ENCODE assay signal across 8 cellular contexts in the genomic region with DNA sequence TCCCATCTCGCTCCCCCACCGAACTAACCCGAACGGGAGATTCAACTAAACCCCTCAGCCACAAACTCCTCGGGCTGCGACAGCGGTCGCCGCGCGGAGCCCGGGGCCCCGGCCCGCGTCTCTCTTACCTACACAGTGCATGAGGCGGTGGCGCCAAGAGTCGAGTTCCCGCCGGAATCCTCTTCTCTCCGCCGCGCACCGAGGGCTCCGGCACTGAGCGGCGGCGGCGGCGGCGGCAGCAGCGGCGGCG. TPM values are rescaled to one million over a fixed set of nuclear protein-coding genes. Genes with fewer than 3 reads are reported as not detected.
DNase-seq lines count a peak whose midpoint lies in the region; ATAC-seq, FAIRE-seq and TF ChIP-seq lines count a peak whose summit lies in the region.

No MANE protein-coding gene starts in this region.

- DNase-seq in DND-41 (no peak), HAP-1 (ENCODE audit: low spot score in 2 of 2) (no peak), OCI-LY7 (ENCODE audit: low spot score) (no peak), epithelial cell of proximal tubule (ENCODE audit: low read depth) (no peak), osteoblast (ENCODE audit: insufficient read length, low spot score, missing footprints) (no peak), GM12891 (ENCODE audit: insufficient read length, low spot score) (no peak), NCI-H2029 treated with DMSO at 0.1 percent for 48 hours (lab: John Stamatoyannopoulos, UW) (no peak)
- no peak for DNase-seq in stimulated activated naive CD4-positive, alpha-beta T cell treated with Interleukin-2 at 50 U/mL for 16 hours (lab: John Stamatoyannopoulos, UW)

- in situ Hi-C loops in HAP-1 (cut with MboI; ENCODE audit: low sequenced_read_pairs) = no loop called here

- BruUV-seq in OCI-LY7 (replicated peaks; lab: Mats Ljungman, UMichigan) = no TSS peak

- H3K27me3 ChIP-seq in DND-41 (ENCODE audit: insufficient read depth, low read length, poor library complexity) = peaks cover 27% of the 10 kb centered on the region
- H3K27me3 ChIP-seq in HAP-1 (ENCODE audit: low read depth) = no peaks in the 10 kb centered on the region
- H3K27me3 ChIP-seq in osteoblast (ENCODE audit: insufficient read depth, low read length) = peaks cover 5% of the 10 kb centered on the region

- intact Hi-C loops in OCI-LY7 (cut with micrococcal nuclease; ENCODE audit: unreplicated experiment) = loop anchor here (2.0 to 10.0 kb wide), 3 partner anchors 211 to 444 kb away; partner anchors contain the start of genes DCAF16, LAP3 and NCAPG

- H3K9me3 ChIP-seq in DND-41 (ENCODE audit: insufficient read depth, low read length, severe bottlenecking) = no peaks in the 10 kb centered on the region
- no peaks in the 10 kb centered on the region for H3K9me3 ChIP-seq in HAP-1
- no peaks in the 10 kb centered on the region for H3K9me3 ChIP-seq in OCI-LY7 (ENCODE audit: low read length)
- no peaks in the 10 kb centered on the region for H3K9me3 ChIP-seq in osteoblast (ENCODE audit: low read depth, low read length)

- H4K20me1 ChIP-seq in DND-41 (ENCODE audit: insufficient read depth, low read length) (peaks cover 37% of the 10 kb centered on the region), OCI-LY7 (ENCODE audit: insufficient read depth, low read length) (peaks cover 35% of the 10 kb centered on the region), osteoblast (ENCODE audit: insufficient read depth, low read length) (peaks cover 4% of the 10 kb centered on the region)

- H3K4me3 ChIP-seq in DND-41 (ENCODE audit: low read depth in 1 of 2, low read length in 2 of 2) (peak overlapping the region; percentile 35 to 78), HAP-1 (peak overlapping the region; percentile 88), OCI-LY7 (ENCODE audit: low read depth, low read length, poor library complexity, severe bottlenecking) (peak overlapping the region; percentile 99), epithelial cell of proximal tubule (ENCODE audit: low read depth, low read length) (peak overlapping the region; percentile 88), osteoblast (ENCODE audit: insufficient read depth, low read length) (peak overlapping the region; percentile 87)

- H3K79me2 ChIP-seq in DND-41 (ENCODE audit: insufficient read depth, low read length) (peaks cover 47% of the 10 kb centered on the region), OCI-LY7 (ENCODE audit: insufficient read depth, low read depth, low read length) (peaks cover 43% of the 10 kb centered on the region), osteoblast (ENCODE audit: insufficient read depth, low read length) (peaks cover 44% of the 10 kb centered on the region)

- H3K9me2 ChIP-seq in OCI-LY7 (ENCODE audit: insufficient read depth, low read length) = peaks cover 4% of the 10 kb centered on the region; the same call in 1 of the 2 replicates

- no peak for FAIRE-seq in GM12891 (lab: Jason Lieb, UNC)

- ATAC-seq in DND-41 (ENCODE audit: insufficient read depth, low read depth) = no peak

- TF ChIP-seq CTCF in DND-41 (IDR thresholded peaks at IDR 0.05; ENCODE audit: borderline replicate concordance, extremely low read depth, low read length, poor library complexity, severe bottlenecking) (no peak), OCI-LY7 (conservative IDR thresholded peaks at IDR 0.05; ENCODE audit: low read length) (no peak), epithelial cell of proximal tubule (conservative IDR thresholded peaks at IDR 0.05; ENCODE audit: low read depth, low read length) (no peak), osteoblast (IDR thresholded peaks at IDR 0.05; ENCODE audit: extremely low read depth, low read depth, low read length) (no peak)

- H3K4me2 ChIP-seq in DND-41 (ENCODE audit: insufficient read depth, low read length) (peak overlapping the region; percentile 99), OCI-LY7 (ENCODE audit: low read length) (peak overlapping the region; percentile 91), osteoblast (ENCODE audit: insufficient read depth, low read length) (peak overlapping the region; percentile 87)

- H3K4me1 ChIP-seq in DND-41 (ENCODE audit: insufficient read depth, low read length) (peaks cover 28% of the 10 kb centered on the region), HAP-1 (peaks cover 4% of the 10 kb centered on the region), OCI-LY7 (ENCODE audit: insufficient read depth, low read length, poor library complexity, severe bottlenecking) (peaks cover 23% of the 10 kb centered on the region), osteoblast (ENCODE audit: insufficient read depth, low read length) (peaks cover 6% of the 10 kb centered on the region)

- H3K36me3 ChIP-seq in DND-41 (ENCODE audit: insufficient read depth, low read length) = no peaks in the 10 kb centered on the region; the same call in 1 of the 2 replicates
- no peaks in the 10 kb centered on the region for H3K36me3 ChIP-seq in HAP-1 (replicated peaks)
- peaks cover 5% of the 10 kb centered on the region for H3K36me3 ChIP-seq in OCI-LY7 (ENCODE audit: insufficient read depth, low read length)
- no peaks in the 10 kb centered on the region for H3K36me3 ChIP-seq in osteoblast (ENCODE audit: insufficient read depth, low read length)

- CTCF ChIA-PET in OCI-LY7 (lab: Charles Lee; ENCODE audit: unreplicated experiment) = no interaction called here

- H3K27ac ChIP-seq in DND-41 (ENCODE audit: low read length) (peak overlapping the region; percentile 60), OCI-LY7 (ENCODE audit: low read depth, low read length, poor library complexity, severe bottlenecking) (peak overlapping the region; percentile 79), osteoblast (ENCODE audit: low read depth, low read length) (peak overlapping the region; percentile 60)

- H2AFZ ChIP-seq in DND-41 (ENCODE audit: low read depth, low read length) = peak overlapping the region; percentile 77
- peak overlapping the region; percentile 100 for H2AFZ ChIP-seq in OCI-LY7 (ENCODE audit: low read length)
- peak overlapping the region; percentile 94 for H2AFZ ChIP-seq in osteoblast (ENCODE audit: low read length)

- no peak for TF ChIP-seq POLR2A in GM12891 (IDR thresholded peaks at IDR 0.05; ENCODE audit: low read depth, low read length)

- POLR2A ChIA-PET in OCI-LY7 (lab: Charles Lee) = no interaction called here

- peak overlapping the region; percentile 89 for H3K9ac ChIP-seq in DND-41 (ENCODE audit: low read depth, low read length)

TF ChIP-seq in GM12891, 5 proteins besides CTCF, POLR2A, EP300 and RAD21:
- TF ChIP-seq PAX5 (IDR thresholded peaks at IDR 0.05; ENCODE audit: insufficient read depth, low read length, severe bottlenecking) (no peak), POLR2AphosphoS5 (IDR thresholded peaks at IDR 0.05; ENCODE audit: low read depth, low read length) (no peak), SPI1 (IDR thresholded peaks at IDR 0.05; ENCODE audit: low read depth, low read length) (no peak), POU2F2 (IDR thresholded peaks at IDR 0.05; ENCODE audit: low read depth, low read length) (no peak), TAF1 (IDR thresholded peaks at IDR 0.05; ENCODE audit: low read depth, low read length) (no peak)
TF ChIP-seq in GM12891: peak in this region for 0.

RNA-seq across cellular contexts. Expression of gene LCORL, which starts 0.2 kb away (rescaled TPM):
- total RNA-seq in OCI-LY7 (2014; rRNA removed; shearing (Covaris generic)) = 16.0 and 31.4 TPM in 2 replicates
- total RNA-seq in OCI-LY7 (2022) = 37.4 and 42.2 TPM in 2 replicates
- 14.2 and 16.5 TPM in 2 replicates for total RNA-seq in epithelial cell of proximal tubule
- 13.3 and 15.9 TPM in 2 replicates for total RNA-seq in osteoblast
- polyA plus RNA-seq in GM12891 (2012; ENCODE audit: low read depth, missing spikeins) = 1.6 TPM
